8 cellular contexts compared by ENCODE assay signal in the genomic region with DNA sequence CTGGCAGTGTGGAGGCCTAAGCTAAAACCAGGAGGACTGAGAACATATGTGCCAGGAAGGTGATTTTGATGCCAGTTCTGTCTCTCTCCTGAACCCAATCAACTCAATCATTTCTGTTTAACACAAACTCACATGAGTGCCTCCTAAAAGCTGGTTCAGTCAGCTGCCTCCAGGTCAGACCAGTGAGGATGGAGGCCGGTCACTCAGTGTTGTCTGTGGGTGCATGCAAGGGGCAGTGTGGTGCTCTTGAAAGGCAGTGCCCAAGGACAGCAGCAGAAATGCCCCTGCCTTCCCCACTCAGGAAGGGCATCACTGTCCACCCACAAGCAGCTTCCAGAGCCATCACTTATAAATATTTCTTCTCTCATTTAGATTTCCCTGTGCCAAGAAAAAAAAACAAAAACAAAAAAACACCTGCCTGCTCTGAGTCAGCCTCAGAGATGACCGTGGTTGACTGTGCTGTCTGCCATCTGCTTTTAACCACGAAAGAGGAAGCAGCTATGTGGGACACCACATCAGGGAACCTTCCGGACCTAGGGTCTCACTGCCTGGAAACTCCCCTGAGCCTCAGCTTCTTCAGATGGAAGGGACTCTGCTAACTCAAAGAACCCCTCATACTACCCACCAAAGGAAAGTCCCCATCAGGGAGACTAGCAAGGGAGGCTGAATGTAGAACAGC. TPM values are rescaled to one million over a fixed set of nuclear protein-coding genes. Genes with fewer than 3 reads are reported as not detected.
A peak's percentile ranks its signal among the peaks of the same experiment; 100 is the strongest.
DNase-seq lines count a peak whose midpoint lies in the region; ATAC-seq and TF ChIP-seq lines count a peak whose summit lies in the region.

No MANE protein-coding gene starts in this region.

- H3K9me3 ChIP-seq in Karpas-422 (ENCODE audit: low read length) = no peaks in the 10 kb centered on the region
- H3K9me3 ChIP-seq in hepatocyte (ENCODE audit: low read depth) = no peaks in the 10 kb centered on the region

- H3K9ac ChIP-seq in Karpas-422 (ENCODE audit: low read length) = no peak overlapping the region
- H3K9ac ChIP-seq in rectal smooth muscle tissue (ENCODE audit: low read length) = no peak overlapping the region

- DNase-seq in ELR (ENCODE audit: low read depth) (peak; percentile 78), Karpas-422 (peak; percentile 68), choroid plexus epithelial cell (ENCODE audit: low read depth) (peak; percentile 54), hepatocyte (ENCODE audit: low spot score) (no peak), NCI-H2029 treated with DMSO at 0.1 percent for 48 hours (lab: John Stamatoyannopoulos, UW) (no peak)
- peak; percentile 60 for DNase-seq in activated CD4-positive, CD25-positive, alpha-beta regulatory T cell treated with anti-CD3 and anti-CD28 coated beads, Interleukin-2, amount 50 U/mL, for 16 hours (ENCODE audit: low read depth, low spot score)

- peaks cover 31% of the 10 kb centered on the region for H3K4me1 ChIP-seq in Karpas-422 (ENCODE audit: low read length)
- peaks cover 4% of the 10 kb centered on the region for H3K4me1 ChIP-seq in rectal smooth muscle tissue (ENCODE audit: control insufficient read depth, insufficient read depth, low read length)
- no peaks in the 10 kb centered on the region for H3K4me1 ChIP-seq in hepatocyte (ENCODE audit: insufficient read depth)

- no peak overlapping the region for H3K27ac ChIP-seq in Karpas-422 (ENCODE audit: low read length)
- H3K27ac ChIP-seq in rectal smooth muscle tissue (ENCODE audit: low read depth, low read length) = peak overlapping the region; percentile 35
- no peak overlapping the region for H3K27ac ChIP-seq in hepatocyte

- H3K4me3 ChIP-seq in Karpas-422 (ENCODE audit: low read length) = no peak overlapping the region
- no peak overlapping the region for H3K4me3 ChIP-seq in choroid plexus epithelial cell (ENCODE audit: low read depth, low read length)
- no peak overlapping the region for H3K4me3 ChIP-seq in rectal smooth muscle tissue (ENCODE audit: low read length)
- H3K4me3 ChIP-seq in hepatocyte = no peak overlapping the region

- ATAC-seq in GM21619 (IDR thresholded peaks at IDR 0.05; ENCODE audit: unreplicated experiment) = peak; percentile 51

- H3K27me3 ChIP-seq in Karpas-422 (ENCODE audit: low read length) (no peaks in the 10 kb centered on the region), rectal smooth muscle tissue (ENCODE audit: control insufficient read depth, insufficient read depth, low read length) (no peaks in the 10 kb centered on the region), hepatocyte (no peaks in the 10 kb centered on the region)

- H3K9me2 ChIP-seq in Karpas-422 (replicated peaks; ENCODE audit: insufficient read depth, low read length) (no peaks in the 10 kb centered on the region), hepatocyte (replicated peaks; ENCODE audit: insufficient read depth) (no peaks in the 10 kb centered on the region)

- H3K79me2 ChIP-seq in Karpas-422 (ENCODE audit: low read length) (no peaks in the 10 kb centered on the region), hepatocyte (peaks cover 6% of the 10 kb centered on the region)

- H2AFZ ChIP-seq in Karpas-422 (ENCODE audit: low read length) (no peak overlapping the region), hepatocyte (no peak overlapping the region)

- TF ChIP-seq CTCF in choroid plexus epithelial cell (conservative IDR thresholded peaks at IDR 0.05; ENCODE audit: low read depth, low read length) = no peak
- TF ChIP-seq CTCF in hepatocyte (IDR thresholded peaks at IDR 0.05; ENCODE audit: poor library complexity) = no peak

- WGBS in hepatocyte (ENCODE audit: low lambda C conversion rate, missing lambda C conversion rate) = 90% methylated on average over 4 of the region's 4 CpGs

- no peaks in the 10 kb centered on the region for H3K36me3 ChIP-seq in Karpas-422 (ENCODE audit: insufficient read depth, low read length)
- H3K36me3 ChIP-seq in rectal smooth muscle tissue (ENCODE audit: control insufficient read depth, insufficient read depth, low read length) = no peaks in the 10 kb centered on the region
- no peaks in the 10 kb centered on the region for H3K36me3 ChIP-seq in hepatocyte (replicated peaks; ENCODE audit: insufficient read depth, low read depth)

- peaks cover 64% of the 10 kb centered on the region for H4K20me1 ChIP-seq in Karpas-422 (ENCODE audit: insufficient read depth, low read depth, low read length)
- H4K20me1 ChIP-seq in hepatocyte (ENCODE audit: insufficient read depth, poor library complexity, severe bottlenecking) = no peaks in the 10 kb centered on the region

- H3K4me2 ChIP-seq in Karpas-422 (ENCODE audit: low read depth, low read length, poor library complexity, severe bottlenecking) = peak overlapping the region; percentile 10
- no peak overlapping the region for H3K4me2 ChIP-seq in hepatocyte

RNA-seq across cellular contexts. Expression of a gene that starts 39.1 kb away (rescaled TPM):
- total RNA-seq in Karpas-422 (2014; rRNA removed; shearing (Covaris generic); ENCODE audit: low replicate concordance) = 14.7 and 21.6 TPM in 2 replicates
- 20.0 and 25.3 TPM in 2 replicates for total RNA-seq in hepatocyte
- polyA plus RNA-seq in hepatocyte = 6.5 and 11.8 TPM in 2 replicates

Comparison
In these comparisons a context has a peak if more than half of its experiments do, and no peak if none do; other contexts are left out.
1. DNase-seq: peak in ELR (single experiment), Karpas-422 (single experiment), activated CD4-positive, CD25-positive, alpha-beta regulatory T cell treated with anti-CD3 and anti-CD28 coated beads, Interleukin-2, amount 50 U/mL, for 16 hours (single experiment) and choroid plexus epithelial cell (single experiment); none in hepatocyte (single experiment) and NCI-H2029 treated with DMSO at 0.1 percent for 48 hours (single experiment).